ENCODE assay signal across 3 cellular contexts in the genomic region with DNA sequence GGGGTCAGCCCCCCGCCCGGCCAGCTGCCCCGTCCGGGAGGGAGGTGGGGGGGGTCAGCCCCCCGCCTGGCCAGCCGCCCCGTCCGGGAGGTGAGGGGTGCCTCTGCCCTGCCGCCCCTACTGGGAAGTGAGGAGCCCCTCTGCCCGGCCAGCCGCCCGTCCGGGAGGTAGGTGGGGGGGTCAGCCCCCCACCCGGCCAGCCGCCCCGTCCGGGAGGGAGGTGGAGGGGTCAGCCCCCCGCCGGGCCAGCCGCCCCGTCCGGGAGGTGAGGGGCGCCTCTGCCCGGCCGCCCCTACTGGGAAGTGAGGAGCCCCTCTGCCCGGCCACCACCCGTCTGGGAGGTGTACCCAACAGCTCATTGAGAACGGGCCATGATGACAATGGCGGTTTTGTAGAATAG. TPM values are rescaled to one million over a fixed set of nuclear protein-coding genes. Genes with fewer than 3 reads are reported as not detected.
A peak's percentile ranks its signal among the peaks of the same experiment; 100 is the strongest.
DNase-seq lines count a peak whose midpoint lies in the region; ATAC-seq and TF ChIP-seq lines count a peak whose summit lies in the region.
"Not testable (repeated sequence)": the region's sequence is repeated elsewhere in the genome, so short reads cannot be mapped to it uniquely, and the experiment has no call there.
"Had no signal": no experiment of that assay in that cellular context is flagged by ENCODE, and none has a peak within 500 bp of the region (broad histone marks: within the 10 kb centered on the region; RNA-seq: fewer than 3 reads in every experiment).

No MANE protein-coding gene starts in this region.

- not testable (repeated sequence) for H3K27ac ChIP-seq in upper lobe of right lung

- H3K27me3 ChIP-seq in upper lobe of right lung: peaks cover 24% of the 10 kb centered on the region

- H3K9me3 ChIP-seq in upper lobe of right lung: not testable (repeated sequence)

- DNase-seq in upper lobe of right lung: peak; percentile 26

- ATAC-seq in upper lobe of right lung: not testable (repeated sequence)

- not testable (repeated sequence) for H3K4me3 ChIP-seq in upper lobe of right lung

- intact Hi-C loops in upper lobe of right lung (cut with DNase I): not testable (repeated sequence)

- TF ChIP-seq CTCF in upper lobe of right lung (IDR thresholded peaks at IDR 0.05): not testable (repeated sequence)

- H3K4me1 ChIP-seq in upper lobe of right lung: not testable (repeated sequence)

- H3K36me3 ChIP-seq in upper lobe of right lung: not testable (repeated sequence)

RNA-seq across cellular contexts. Expression of a gene that starts 21.0 kb away (rescaled TPM):
- 0.72 TPM for total RNA-seq in upper lobe of right lung
- total RNA-seq: Calu3 had no signal

RNA-seq across cellular contexts. Expression of a gene that starts 42.0 kb away (rescaled TPM):
- 27.6 TPM for total RNA-seq in upper lobe of right lung
- total RNA-seq: Calu3, Daoy had no signal

RNA-seq across cellular contexts. Expression of a gene that starts 57.8 kb away (rescaled TPM):
- total RNA-seq in upper lobe of right lung: 2.0 TPM
- total RNA-seq: Daoy had no signal
